ENCODE assay signal across 9 cellular contexts in the genomic region with DNA sequence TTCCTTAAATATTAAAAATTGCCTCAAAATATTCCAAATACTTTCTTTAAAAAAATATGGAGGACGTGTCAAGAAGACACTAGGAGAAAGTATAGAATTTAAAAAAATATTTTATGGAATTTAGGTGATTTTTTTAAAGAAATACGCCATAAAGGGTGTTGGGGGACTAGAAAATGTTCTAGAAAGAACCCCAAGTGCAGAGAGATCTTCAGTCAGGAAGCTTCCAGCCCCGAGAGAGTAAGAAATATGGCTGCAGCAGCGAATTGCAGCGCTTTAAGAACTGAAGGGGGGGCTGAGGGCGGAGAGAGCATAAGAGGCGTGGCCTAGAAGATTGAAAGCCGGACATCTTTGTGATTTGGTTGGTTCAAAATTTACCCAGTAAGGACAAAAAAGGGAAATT. TPM values are rescaled to one million over a fixed set of nuclear protein-coding genes. Genes with fewer than 3 reads are reported as not detected.
DNase-seq lines count a peak whose midpoint lies in the region; ATAC-seq, FAIRE-seq and TF ChIP-seq lines count a peak whose summit lies in the region.
"Had no signal": no experiment of that assay in that cellular context is flagged by ENCODE, and none has a peak within 500 bp of the region (broad histone marks: within the 10 kb centered on the region; RNA-seq: fewer than 3 reads in every experiment).

XIST (minus strand) TSS at position 248 of the 400 bp plus-strand sequence.

- no peaks in the 10 kb centered on the region for H3K4me1 ChIP-seq in effector memory CD4-positive, alpha-beta T cell (ENCODE audit: control insufficient read depth, insufficient read depth, low read length, poor library complexity, severe bottlenecking)

- ATAC-seq in HG02870 (IDR thresholded peaks at IDR 0.05; ENCODE audit: unreplicated experiment), result no peak

- no peaks in the 10 kb centered on the region for H3K27me3 ChIP-seq in effector memory CD4-positive, alpha-beta T cell (replicated peaks; ENCODE audit: control insufficient read depth, insufficient read depth, low read length, poor library complexity, severe bottlenecking)

- no peak for FAIRE-seq in RCC 7860 (lab: Jason Lieb, UNC)
- FAIRE-seq: frontal cortex had no signal

- peak; percentile 47 for DNase-seq in GM13976 (ENCODE audit: low spot score)
- DNase-seq in NCI-H2227 treated with DMSO at 0.1 percent for 48 hours (lab: John Stamatoyannopoulos, UW), result peak; percentile 92
- DNase-seq in effector memory CD4-positive, alpha-beta T cell, result peak in 1 of 3 donors; percentile 63
- no peak for DNase-seq in renal cortical epithelial cell (ENCODE audit: low read depth)
- DNase-seq in RCC 7860 (ENCODE audit: low spot score), result no peak
- no peak for DNase-seq in NCI-H774 (lab: John Stamatoyannopoulos, UW)
- DNase-seq in NCI-H128 (lab: John Stamatoyannopoulos, UW; ENCODE audit: unreplicated experiment), result no peak

- H3K36me3 ChIP-seq in effector memory CD4-positive, alpha-beta T cell (ENCODE audit: control insufficient read depth, insufficient read depth, low read length), result no peaks in the 10 kb centered on the region

- no peak for TF ChIP-seq CTCF in GM13976 (IDR thresholded peaks at IDR 0.05; ENCODE audit: borderline replicate concordance, control extremely low read depth, extremely low read depth, insufficient read depth, missing control alignments)

- H3K9me3 ChIP-seq in effector memory CD4-positive, alpha-beta T cell (ENCODE audit: control insufficient read depth, low read length), result no peaks in the 10 kb centered on the region

- peak within 1 kb of the TSS; percentile 49 for H3K27ac ChIP-seq in effector memory CD4-positive, alpha-beta T cell (ENCODE audit: insufficient read depth, low read length, poor library complexity, severe bottlenecking)

- in situ Hi-C loops in GM13976 (cut with MboI; ENCODE audit: low sequenced_read_pairs, unreplicated experiment), result loop anchor here (25.0 kb wide), 2 partner anchors 485 to 685 kb away; no protein-coding TSS in a partner anchor

- H3K4me3 ChIP-seq in effector memory CD4-positive, alpha-beta T cell (ENCODE audit: insufficient read depth, low read depth, low read length, poor library complexity, severe bottlenecking), result peak within 1 kb of the TSS; percentile 54

RNA-seq across cellular contexts. Expression of gene XIST, which starts in this region (rescaled TPM):
- 0.35 and 99.2 TPM in 2 replicates for total RNA-seq in renal cortical epithelial cell

Comparison
In these comparisons a context has a peak if more than half of its experiments do, and no peak if none do; other contexts are left out.
1. DNase-seq: peak in GM13976 (single experiment) and NCI-H2227 treated with DMSO at 0.1 percent for 48 hours (single experiment); none in renal cortical epithelial cell (single experiment), RCC 7860 (single experiment), NCI-H774 (single experiment) and NCI-H128 (single experiment).